ENCODE assay signal across 27 cellular contexts in the genomic region with DNA sequence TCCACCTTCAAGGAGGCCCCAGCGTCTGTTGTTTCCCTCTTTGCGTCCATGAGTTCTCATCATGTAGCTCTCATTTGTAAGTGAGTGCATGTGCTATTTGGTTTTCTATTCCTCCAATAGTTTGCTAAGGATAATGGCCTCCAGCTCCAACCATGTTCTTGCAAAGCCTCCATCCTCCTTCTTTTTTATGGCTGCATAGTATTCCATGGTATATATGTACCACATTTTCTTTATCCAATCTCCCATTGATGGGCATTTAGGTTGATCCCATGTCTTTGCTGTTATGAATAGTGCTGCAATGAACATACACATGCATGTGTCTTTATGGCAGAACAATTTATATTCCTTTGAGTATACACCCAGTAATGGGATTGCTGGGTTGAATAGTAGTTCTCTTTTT.
"Had no signal": no experiment of that assay in that cellular context is flagged by ENCODE, and none has a peak within 500 bp of the region (broad histone marks: within the 10 kb centered on the region; RNA-seq: fewer than 3 reads in every experiment).

No MANE protein-coding gene starts in this region.

- H3K27me3 ChIP-seq: dorsolateral prefrontal cortex, gastrocnemius medialis, hepatocyte, ovary, right lobe of liver, testis, tibial artery had no signal

- H3K4me3 ChIP-seq: dorsolateral prefrontal cortex, gastrocnemius medialis, hepatocyte, lung, ovary, right lobe of liver, testis, tibial artery had no signal

- H3K27ac ChIP-seq: epithelial cell of prostate, gastrocnemius medialis, hepatocyte, ovary, right lobe of liver, testis, tibial artery had no signal

- H3K27ac Mint-ChIP-seq: memory B cell, type B pancreatic cell had no signal

- ATAC-seq: esophagus mucosa, gastrocnemius medialis, left lobe of liver, natural killer cell, right lobe of liver had no signal

- H3K4me3 Mint-ChIP-seq: memory B cell, natural killer cell, type B pancreatic cell had no signal

- H3K4me1 Mint-ChIP-seq: memory B cell had no signal

- H3K27me3 Mint-ChIP-seq: memory B cell, type B pancreatic cell had no signal

- H3K4me1 ChIP-seq: right lobe of liver, testis had no signal

- H3K9me3 ChIP-seq: gastrocnemius medialis, ovary, right lobe of liver, testis, tibial artery had no signal

- DNase-seq: dorsolateral prefrontal cortex; effector CD4-positive, alpha-beta T cell; foreskin fibroblast; gastrocnemius medialis; head of caudate nucleus; kidney; natural killer cell; occipital lobe; ovary; posterior cingulate gyrus; right lobe of liver; small intestine; stimulated activated CD4-positive, alpha-beta T cell treated with anti-CD3 and anti-CD28 coated beads, Interleukin-12 subunit alpha, Interleukin-12 subunit beta, amount 100 ng/mL, for 4 hours; stimulated activated CD4-positive, alpha-beta T cell treated with anti-CD3 and anti-CD28 coated beads, Interleukin-1b, Interleukin-23, amount 100 ng/mL, for 48 hours; stimulated activated CD4-positive, alpha-beta T cell treated with anti-CD3 and anti-CD28 coated beads, Interleukin-4, amount 100 ng/mL, for 1 hour; stimulated activated CD8-positive, alpha-beta memory T cell treated with anti-CD3 and anti-CD28 coated beads, Interleukin-4, amount 100 ng/mL, for 48 hours; stimulated activated naive CD4-positive, alpha-beta T cell; substantia nigra; testis; tibial artery had no signal

- H3K36me3 ChIP-seq: ovary had no signal

- H3K9me3 Mint-ChIP-seq: natural killer cell had no signal
